Comparison of ENCODE assay signal across 8 cellular contexts in genomic region chr17:76262732-76263344, GRCh38. TPM values are rescaled to one million over a fixed set of nuclear protein-coding genes. Genes with fewer than 3 reads are reported as not detected.
DNase-seq lines count a peak whose midpoint lies in the region; ATAC-seq and TF ChIP-seq lines count a peak whose summit lies in the region.

No MANE protein-coding gene starts in this region.

- POLR2A ChIA-PET in PC-9 (lab: Charles Lee; ENCODE audit: unreplicated experiment) = interaction anchor here (0.9 kb wide), 1 partner anchor 483 kb away, joined by 6 read pairs; no protein-coding TSS in a partner anchor

- H3K79me2 ChIP-seq in PC-9 (ENCODE audit: low read depth) = peaks cover 22% of the 10 kb centered on the region
- H3K79me2 ChIP-seq in smooth muscle cell (ENCODE audit: low read depth) = peaks cover 21% of the 10 kb centered on the region

- H3K27me3 Mint-ChIP-seq in endodermal cell (ENCODE audit: insufficient read depth) = no peaks in the 10 kb centered on the region

- peaks cover 3% of the 10 kb centered on the region for H3K36me3 Mint-ChIP-seq in endodermal cell (ENCODE audit: low read depth)

- H3K9me3 Mint-ChIP-seq in endodermal cell = peaks cover 3% of the 10 kb centered on the region

- H3K27me3 ChIP-seq in heart right ventricle (no peaks in the 10 kb centered on the region), PC-9 (ENCODE audit: insufficient read depth, low read depth) (no peaks in the 10 kb centered on the region), endodermal cell (ENCODE audit: control insufficient read depth, insufficient read depth, low read length, poor library complexity, severe bottlenecking) (no peaks in the 10 kb centered on the region), smooth muscle cell (ENCODE audit: low read depth) (no peaks in the 10 kb centered on the region)

- H3K4me1 ChIP-seq in heart right ventricle = peaks cover 10 to 70% (median 46%) of the 10 kb centered on the region in 9 donors
- peaks cover 75% of the 10 kb centered on the region for H3K4me1 ChIP-seq in PC-9 (replicated peaks; ENCODE audit: insufficient read depth)
- H3K4me1 ChIP-seq in endodermal cell (ENCODE audit: control insufficient read depth, insufficient read depth, low read length) = peaks cover 15% of the 10 kb centered on the region
- peaks cover 11% of the 10 kb centered on the region for H3K4me1 ChIP-seq in smooth muscle cell (ENCODE audit: low read depth)

- H3K4me1 Mint-ChIP-seq in endodermal cell = peaks cover 31% of the 10 kb centered on the region

- no peak overlapping the region for H3K4me3 Mint-ChIP-seq in endodermal cell

- peak overlapping the region; percentile 89 for H3K4me2 ChIP-seq in PC-9
- no peak overlapping the region for H3K4me2 ChIP-seq in smooth muscle cell

- H3K4me3 ChIP-seq in heart right ventricle (no peak overlapping the region), PC-9 (peak overlapping the region; percentile 12; the same call in 1 of the 2 replicates), endodermal cell (ENCODE audit: low read length) (no peak overlapping the region), smooth muscle cell (no peak overlapping the region)

- peak overlapping the region in 7 of 10 donors; percentile 1 to 87 (median 62) for H3K27ac ChIP-seq in heart right ventricle
- peak overlapping the region; percentile 88 for H3K27ac ChIP-seq in PC-9
- no peak overlapping the region for H3K27ac ChIP-seq in endodermal cell (ENCODE audit: low read depth, low read length)
- H3K27ac ChIP-seq in smooth muscle cell (ENCODE audit: low read depth) = peak overlapping the region; percentile 91

- H3K9ac ChIP-seq in endodermal cell (ENCODE audit: extremely low read depth, low read length, poor library complexity, severe bottlenecking) (no peak overlapping the region), smooth muscle cell (ENCODE audit: low read depth) (no peak overlapping the region)

- H4K20me1 ChIP-seq in PC-9 (ENCODE audit: insufficient read depth) (no peaks in the 10 kb centered on the region), smooth muscle cell (ENCODE audit: low read depth) (no peaks in the 10 kb centered on the region)

- ATAC-seq in heart right ventricle (no peak), left ventricle myocardium superior (no peak), GM19452 (IDR thresholded peaks at IDR 0.05; ENCODE audit: unreplicated experiment) (no peak)

- TF ChIP-seq CTCF in heart right ventricle (IDR thresholded peaks at IDR 0.05) = no peak
- no peak for TF ChIP-seq CTCF in PC-9 (conservative IDR thresholded peaks at IDR 0.05)
- TF ChIP-seq CTCF in endodermal cell (conservative IDR thresholded peaks at IDR 0.05) = no peak
- TF ChIP-seq CTCF in smooth muscle cell (IDR thresholded peaks at IDR 0.05; ENCODE audit: borderline replicate concordance, insufficient read depth, poor library complexity, severe bottlenecking) = no peak

- H2AFZ ChIP-seq in PC-9 (no peak overlapping the region), smooth muscle cell (ENCODE audit: low read depth) (no peak overlapping the region)

- H3K9me3 ChIP-seq in heart right ventricle = no peaks in the 10 kb centered on the region
- no peaks in the 10 kb centered on the region for H3K9me3 ChIP-seq in PC-9 (ENCODE audit: insufficient read depth, low read depth)
- no peaks in the 10 kb centered on the region for H3K9me3 ChIP-seq in endodermal cell (ENCODE audit: control insufficient read depth, low read length)
- H3K9me3 ChIP-seq in smooth muscle cell (replicated peaks; ENCODE audit: low read depth) = no peaks in the 10 kb centered on the region

- DNase-seq in heart right ventricle (no peak), left ventricle myocardium superior (no peak), PC-9 (peak; percentile 70 to 97), endodermal cell (peak; percentile 53), smooth muscle cell (lab: John Stamatoyannopoulos, UW; ENCODE audit: unreplicated experiment) (no peak), cerebellar cortex (ENCODE audit: low spot score) (no peak), NCI-H1436 treated with DMSO at 0.1 percent for 48 hours (lab: John Stamatoyannopoulos, UW) (no peak)

- intact Hi-C loops in heart right ventricle (cut with DNase I) = loop anchor here in 1 of 10 donors (10.0 kb wide), 1 partner anchor 358 kb away; the partner anchor contains the start of gene MRPL38
- intact Hi-C loops in left ventricle myocardium superior (cut with micrococcal nuclease) = no loop called here
- intact Hi-C loops in PC-9 (cut with micrococcal nuclease; ENCODE audit: unreplicated experiment) = loop anchor here (1.0 to 2.0 kb wide), 3 partner anchors 11 to 130 kb away; no protein-coding TSS in a partner anchor

- CTCF ChIA-PET in PC-9 (lab: Charles Lee) = interaction anchor here (0.5 to 1.6 kb wide), 5 partner anchors 17 to 308 kb away, joined by 3 to 5 read pairs (median 4); no protein-coding TSS in a partner anchor

- 72 to 75% methylated on average over 9 of the region's 9 CpGs for WGBS in heart right ventricle, 2 donors
- WGBS in endodermal cell (ENCODE audit: insufficient coverage in 1 of 2, insufficient read length in 1 of 2), 2 experiments = 85% methylated on average over 9 of the region's 9 CpGs
- 71% methylated on average over 9 of the region's 9 CpGs for WGBS in smooth muscle cell (ENCODE audit: low lambda C conversion rate)

- no peaks in the 10 kb centered on the region for H3K9me2 ChIP-seq in PC-9 (ENCODE audit: insufficient read depth)

- H3K36me3 ChIP-seq in heart right ventricle (peaks cover 0 to 6% (median 0%) of the 10 kb centered on the region in 9 donors), PC-9 (ENCODE audit: low read depth) (no peaks in the 10 kb centered on the region), endodermal cell (ENCODE audit: control insufficient read depth, insufficient read depth, low read length) (peaks cover 8% of the 10 kb centered on the region), smooth muscle cell (ENCODE audit: low read depth) (no peaks in the 10 kb centered on the region)

- H3K27ac Mint-ChIP-seq in endodermal cell = peak overlapping the region; percentile 25

- no TSS peak for BruUV-seq in PC-9 (replicated peaks; lab: Mats Ljungman, UMichigan)

- H3F3A ChIP-seq in PC-9 (ENCODE audit: insufficient read depth, low read depth) (peaks cover 46% of the 10 kb centered on the region), smooth muscle cell (ENCODE audit: low read depth) (peaks cover 9% of the 10 kb centered on the region)

RNA-seq across cellular contexts. Expression of gene UBALD2, which starts 2.3 kb away (rescaled TPM):
- total RNA-seq in heart right ventricle = 10 to 100 TPM; 22.2 to 50.7 (median 27.6) TPM
- polyA plus RNA-seq in heart right ventricle = 10 to 100 TPM; 13.3 to 20.6 TPM
- 35.4 TPM for total RNA-seq in left ventricle myocardium superior
- total RNA-seq in PC-9 (2021) = 110 and 134 TPM in 2 replicates
- 10 to 100 TPM; 36.0 to 46.0 TPM for total RNA-seq in endodermal cell
- 66.6 TPM for polyA plus RNA-seq in endodermal cell (2013, experiment 1 of 2)
- 76.0 TPM for polyA plus RNA-seq in endodermal cell (2013, experiment 2 of 2)
- total RNA-seq in smooth muscle cell = 2.6 and 5.9 TPM in 2 replicates
- polyA plus RNA-seq in smooth muscle cell = 7.0 and 11.0 TPM in 2 replicates

RNA-seq across cellular contexts. Expression of gene RNF157, which starts 22.5 kb away (rescaled TPM):
- total RNA-seq in heart right ventricle (10 to 100 TPM in 2 of 10 donors, 1 to 10 TPM in 8; 1.3 to 18.8 (median 3.4) TPM), left ventricle myocardium superior (18.0 TPM), PC-9 (2021) (5.7 and 7.2 TPM in 2 replicates), endodermal cell (10 to 100 TPM in 1 of 2 donors, 1 to 10 TPM in 1; 9.6 to 11.2 TPM), smooth muscle cell (0.09 and 1.2 TPM in 2 replicates)
- polyA plus RNA-seq in heart right ventricle (1 to 10 TPM; 2.2 to 6.9 TPM), smooth muscle cell (0.63 and 1.6 TPM in 2 replicates)
- 18.5 TPM for polyA plus RNA-seq in endodermal cell (2013, experiment 1 of 2)
- 17.5 TPM for polyA plus RNA-seq in endodermal cell (2013, experiment 2 of 2)

RNA-seq across cellular contexts. Expression of gene QRICH2, which starts 45.2 kb away (rescaled TPM):
- 1 to 10 TPM in 9 of 10 donors, under 1 TPM in 1; 0.98 to 2.7 (median 1.6) TPM for total RNA-seq in heart right ventricle
- 1 to 10 TPM; 2.6 to 8.9 TPM for polyA plus RNA-seq in heart right ventricle
- 2.7 TPM for total RNA-seq in left ventricle myocardium superior
- 2.7 and 3.3 TPM in 2 replicates for total RNA-seq in PC-9 (2021)
- 1 to 10 TPM; 3.5 to 5.0 TPM for total RNA-seq in endodermal cell
- polyA plus RNA-seq in endodermal cell (2013, experiment 1 of 2) = 2.2 TPM
- 2.1 TPM for polyA plus RNA-seq in endodermal cell (2013, experiment 2 of 2)
- total RNA-seq in smooth muscle cell = 1.2 TPM in 2 replicates
- 1.1 and 1.5 TPM in 2 replicates for polyA plus RNA-seq in smooth muscle cell

Comparison
In these comparisons a context has a peak if more than half of its experiments do, and no peak if none do; other contexts are left out.
1. DNase-seq: peak in PC-9 (2 of 2) and endodermal cell (single experiment); none in heart right ventricle (0 of 2), left ventricle myocardium superior (single experiment), smooth muscle cell (single experiment), cerebellar cortex (single experiment) and NCI-H1436 treated with DMSO at 0.1 percent for 48 hours (single experiment).